ENCODE assay signal across 14 cellular contexts in genomic region chr6:16184554-16184953, GRCh38.
"Had no signal": no experiment of that assay in that cellular context is flagged by ENCODE, and none has a peak within 500 bp of the region (broad histone marks: within the 10 kb centered on the region; RNA-seq: fewer than 3 reads in every experiment).

No MANE protein-coding gene starts in this region.

- DNase-seq: effector memory CD4-positive, alpha-beta T cell; heart right ventricle; islet precursor cell; left cardiac atrium; naive thymus-derived CD8-positive, alpha-beta T cell; sigmoid colon; stimulated activated CD4-positive, alpha-beta T cell treated with anti-CD3 and anti-CD28 coated beads, Interleukin-12 subunit alpha, Interleukin-12 subunit beta, amount 100 ng/mL, for 4 hours; stimulated activated naive CD4-positive, alpha-beta T cell treated with Interleukin-2 at 50 U/mL for 16 hours had no signal

- H3K4me3 ChIP-seq: heart right ventricle, right atrium auricular region, sigmoid colon, skin epidermis had no signal

- FAIRE-seq: endometrium, frontal cortex, urothelium cell line had no signal

- H3K9me3 ChIP-seq: right atrium auricular region, sigmoid colon had no signal

- H3K27me3 ChIP-seq: heart right ventricle, right atrium auricular region, sigmoid colon had no signal

- H3K36me3 ChIP-seq: heart right ventricle, right atrium auricular region, sigmoid colon had no signal

- H3K9me3 Mint-ChIP-seq: neural crest cell had no signal

- ATAC-seq: naive thymus-derived CD8-positive, alpha-beta T cell had no signal

- H3K4me1 Mint-ChIP-seq: neural crest cell had no signal

- H3K4me1 ChIP-seq: right atrium auricular region had no signal

- H3K4me3 Mint-ChIP-seq: naive thymus-derived CD8-positive, alpha-beta T cell; neural crest cell had no signal

- H3K27ac ChIP-seq: heart right ventricle, right atrium auricular region, sigmoid colon, skin epidermis had no signal

- H3K27ac Mint-ChIP-seq: naive thymus-derived CD8-positive, alpha-beta T cell had no signal
